In the genomic region with DNA sequence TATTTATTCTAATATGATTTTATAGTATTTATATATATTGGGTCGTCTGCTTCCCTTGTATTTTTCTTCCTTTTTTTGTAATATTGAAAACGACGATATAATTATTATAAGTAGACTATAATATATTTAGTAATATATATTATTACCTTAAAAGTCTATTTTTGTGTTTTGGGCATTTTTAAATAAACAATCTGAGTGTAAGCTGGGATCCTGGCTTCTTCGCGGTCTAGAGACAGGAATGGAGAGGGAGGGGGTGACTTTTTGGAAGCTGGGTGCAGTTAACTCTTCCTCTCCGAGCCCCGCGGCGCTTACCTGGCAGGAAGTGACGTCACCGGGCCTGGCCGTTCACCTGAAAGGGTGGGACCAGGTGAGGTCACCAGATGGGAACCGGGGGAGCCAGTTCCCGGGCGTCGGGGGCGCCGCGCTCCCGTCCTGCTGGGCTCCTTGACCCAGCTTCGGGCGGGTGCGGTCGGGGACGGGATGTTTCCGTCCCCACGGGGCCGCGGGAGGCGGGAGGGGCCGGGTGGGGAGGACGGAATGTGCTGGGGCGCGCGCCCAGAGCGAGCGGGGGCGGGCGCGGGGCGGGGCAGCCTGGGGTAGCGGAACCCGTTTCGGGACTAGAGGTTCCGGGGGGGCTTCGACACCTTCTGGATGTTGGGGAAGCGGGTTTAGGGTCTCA, we compare ENCODE assay signal across 8 cellular contexts. TPM values are rescaled to one million over a fixed set of nuclear protein-coding genes. Genes with fewer than 3 reads are reported as not detected.
A peak's percentile ranks its signal among the peaks of the same experiment; 100 is the strongest.
DNase-seq lines count a peak whose midpoint lies in the region; ATAC-seq lines count a peak whose summit lies in the region.

No MANE protein-coding gene starts in this region.

- no peak overlapping the region for H2AFZ ChIP-seq in mesenchymal stem cell (ENCODE audit: low read depth, low read length)

- H3K4me3 ChIP-seq in mesenchymal stem cell (ENCODE audit: insufficient read depth in 1 of 2, low read depth in 1 of 2, low read length in 2 of 2) = peak overlapping the region; percentile 61 to 95

- H3K18ac ChIP-seq in mesenchymal stem cell (ENCODE audit: low read depth in 1 of 2, low read length in 2 of 2) = peak overlapping the region; percentile 77 to 90

- under 1% methylated on average over 27 of the region's 47 CpGs for WGBS in mesenchymal stem cell

- peak overlapping the region; percentile 78 for H3K27ac ChIP-seq in mesenchymal stem cell (ENCODE audit: low read length, poor library complexity, severe bottlenecking)

- H3K9me3 ChIP-seq in mesenchymal stem cell (ENCODE audit: control insufficient read depth, low read length) = no peaks in the 10 kb centered on the region

- peaks cover 30% of the 10 kb centered on the region for H3K4me1 ChIP-seq in mesenchymal stem cell (ENCODE audit: control insufficient read depth, insufficient read depth, low read depth, low read length)

- peaks cover 13 to 15% of the 10 kb centered on the region in 2 experiments for H3K36me3 ChIP-seq in mesenchymal stem cell (ENCODE audit: control insufficient read depth in 1 of 2, insufficient read depth in 2 of 2, low read depth in 1 of 2, low read length in 2 of 2)

- peak overlapping the region; percentile 76 to 93 for H3K4ac ChIP-seq in mesenchymal stem cell (ENCODE audit: low read depth in 1 of 2, low read length in 2 of 2)

- H2BK120ac ChIP-seq in mesenchymal stem cell (ENCODE audit: low read depth, low read length) = peak overlapping the region; percentile 86

- ATAC-seq in activated CD4-positive, CD25-positive, alpha-beta regulatory T cell treated with anti-CD3 and anti-CD28 coated beads, Interleukin-2, amount 50 U/mL, for 24 hours = no peak
- ATAC-seq in GM21825 (IDR thresholded peaks at IDR 0.05; ENCODE audit: unreplicated experiment) = no peak

- peak overlapping the region; percentile 97 for H2BK5ac ChIP-seq in mesenchymal stem cell (ENCODE audit: low read depth, low read length, poor library complexity, severe bottlenecking)

- H3K79me1 ChIP-seq in mesenchymal stem cell (replicated peaks; ENCODE audit: low read length, poor library complexity, severe bottlenecking) = no peaks in the 10 kb centered on the region

- no peaks in the 10 kb centered on the region for H3K27me3 ChIP-seq in mesenchymal stem cell (ENCODE audit: control insufficient read depth in 1 of 2, insufficient read depth in 1 of 2, low read length in 2 of 2)

- no peak overlapping the region for H2BK15ac ChIP-seq in mesenchymal stem cell (ENCODE audit: low read depth, poor library complexity, severe bottlenecking)

- peak overlapping the region; percentile 98 for H3K9ac ChIP-seq in mesenchymal stem cell (ENCODE audit: low read length)

- peak overlapping the region in 1 of 2 experiments; percentile 42 for H2BK12ac ChIP-seq in mesenchymal stem cell (ENCODE audit: low read length in 2 of 2)

- DNase-seq in activated CD4-positive, CD25-positive, alpha-beta regulatory T cell (lab: John Stamatoyannopoulos, UW) = peak; percentile 53 to 75 (median 71)
- DNase-seq in NCI-H345 treated with DMSO at 0.1 percent for 48 hours (lab: John Stamatoyannopoulos, UW; ENCODE audit: unreplicated experiment) (peak; percentile 100), mesenchymal stem cell (peak; percentile 84)
- peak; percentile 66 to 76 for DNase-seq in activated CD8-positive, alpha-beta memory T cell treated with anti-CD3 and anti-CD28 coated beads for 4 hours (ENCODE audit: low read depth in 2 of 2)
- peak; percentile 89 for DNase-seq in effector CD4-positive, alpha-beta T cell
- DNase-seq in stimulated activated CD8-positive, alpha-beta memory T cell treated with anti-CD3 and anti-CD28 coated beads, Interleukin-15, amount 100 ng/mL, for 1 hour (ENCODE audit: low read depth) = peak; percentile 81

- H3K14ac ChIP-seq in mesenchymal stem cell (ENCODE audit: low read length in 2 of 2) = no peak overlapping the region

- peak overlapping the region; percentile 96 for H4K8ac ChIP-seq in mesenchymal stem cell (ENCODE audit: low read length)

- H2AK5ac ChIP-seq in mesenchymal stem cell (ENCODE audit: low read length, severe bottlenecking) = peak overlapping the region; percentile 27

- no peak overlapping the region for H3K23ac ChIP-seq in mesenchymal stem cell (ENCODE audit: low read length in 2 of 2)

- H3K4me2 ChIP-seq in mesenchymal stem cell (ENCODE audit: low read length, poor library complexity, severe bottlenecking) = peak overlapping the region; percentile 81

- H4K91ac ChIP-seq in mesenchymal stem cell (ENCODE audit: low read length) = peak overlapping the region; percentile 92

RNA-seq across cellular contexts. Expression of a gene that starts 2.7 kb away (rescaled TPM):
- 316 TPM for polyA plus RNA-seq in mesenchymal stem cell (2013, experiment 1 of 2)
- 290 TPM for polyA plus RNA-seq in mesenchymal stem cell (2013, experiment 2 of 2)

RNA-seq across cellular contexts. Expression of a gene that starts 3.1 kb away (rescaled TPM):
- polyA plus RNA-seq in mesenchymal stem cell (2013, experiment 1 of 2) = 61.4 TPM
- polyA plus RNA-seq in mesenchymal stem cell (2013, experiment 2 of 2) = 51.6 TPM

RNA-seq across cellular contexts. Expression of a gene that starts 18.2 kb away (rescaled TPM):
- polyA plus RNA-seq in mesenchymal stem cell (2013, experiment 1 of 2) = 31.3 TPM
- polyA plus RNA-seq in mesenchymal stem cell (2013, experiment 2 of 2) = 31.7 TPM

RNA-seq across cellular contexts. Expression of a gene that starts 18.4 kb away (rescaled TPM):
- 45.4 TPM for polyA plus RNA-seq in mesenchymal stem cell (2013, experiment 1 of 2)
- polyA plus RNA-seq in mesenchymal stem cell (2013, experiment 2 of 2) = 45.0 TPM

RNA-seq across cellular contexts. Expression of a gene that starts 26.4 kb away (rescaled TPM):
- 3,108 TPM for polyA plus RNA-seq in mesenchymal stem cell (2013, experiment 1 of 2)
- 3,178 TPM for polyA plus RNA-seq in mesenchymal stem cell (2013, experiment 2 of 2)
